Comparison of ENCODE assay signal across 1 cellular context in the genomic region with DNA sequence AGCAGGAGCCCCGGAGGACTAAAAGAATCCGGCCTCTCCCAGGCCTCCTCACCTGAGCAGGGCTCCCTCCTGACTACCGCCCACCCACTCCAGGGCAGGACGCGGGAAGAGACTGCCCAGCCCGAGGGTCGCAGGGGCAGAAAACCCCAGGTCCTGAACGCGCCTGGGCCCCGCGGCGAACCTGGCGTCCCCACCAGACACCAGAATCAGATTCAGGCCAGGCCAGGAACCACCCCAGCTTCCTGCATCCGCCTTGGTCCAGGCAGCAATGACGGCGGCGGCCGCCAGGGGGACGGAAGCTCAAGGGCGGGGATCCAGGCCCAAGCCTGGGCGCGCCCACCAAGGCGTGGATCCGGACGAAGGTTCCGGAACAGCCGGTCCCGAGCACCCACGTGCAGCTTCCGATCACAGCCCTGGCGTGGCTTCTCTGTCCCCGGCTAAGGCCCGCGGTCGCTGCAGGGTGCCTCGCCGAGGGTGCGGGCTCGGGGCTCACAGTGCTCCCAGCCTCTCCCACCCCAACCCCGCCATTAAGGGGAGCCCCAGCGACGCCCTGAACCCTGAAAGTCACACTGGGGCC.
TF ChIP-seq lines count a peak whose summit lies in the region.

No MANE protein-coding gene starts in this region.

TF ChIP-seq in GM23338, 12 proteins besides CTCF, POLR2A, EP300 and RAD21 (continued from another document):
- TF ChIP-seq, protein P1, sequence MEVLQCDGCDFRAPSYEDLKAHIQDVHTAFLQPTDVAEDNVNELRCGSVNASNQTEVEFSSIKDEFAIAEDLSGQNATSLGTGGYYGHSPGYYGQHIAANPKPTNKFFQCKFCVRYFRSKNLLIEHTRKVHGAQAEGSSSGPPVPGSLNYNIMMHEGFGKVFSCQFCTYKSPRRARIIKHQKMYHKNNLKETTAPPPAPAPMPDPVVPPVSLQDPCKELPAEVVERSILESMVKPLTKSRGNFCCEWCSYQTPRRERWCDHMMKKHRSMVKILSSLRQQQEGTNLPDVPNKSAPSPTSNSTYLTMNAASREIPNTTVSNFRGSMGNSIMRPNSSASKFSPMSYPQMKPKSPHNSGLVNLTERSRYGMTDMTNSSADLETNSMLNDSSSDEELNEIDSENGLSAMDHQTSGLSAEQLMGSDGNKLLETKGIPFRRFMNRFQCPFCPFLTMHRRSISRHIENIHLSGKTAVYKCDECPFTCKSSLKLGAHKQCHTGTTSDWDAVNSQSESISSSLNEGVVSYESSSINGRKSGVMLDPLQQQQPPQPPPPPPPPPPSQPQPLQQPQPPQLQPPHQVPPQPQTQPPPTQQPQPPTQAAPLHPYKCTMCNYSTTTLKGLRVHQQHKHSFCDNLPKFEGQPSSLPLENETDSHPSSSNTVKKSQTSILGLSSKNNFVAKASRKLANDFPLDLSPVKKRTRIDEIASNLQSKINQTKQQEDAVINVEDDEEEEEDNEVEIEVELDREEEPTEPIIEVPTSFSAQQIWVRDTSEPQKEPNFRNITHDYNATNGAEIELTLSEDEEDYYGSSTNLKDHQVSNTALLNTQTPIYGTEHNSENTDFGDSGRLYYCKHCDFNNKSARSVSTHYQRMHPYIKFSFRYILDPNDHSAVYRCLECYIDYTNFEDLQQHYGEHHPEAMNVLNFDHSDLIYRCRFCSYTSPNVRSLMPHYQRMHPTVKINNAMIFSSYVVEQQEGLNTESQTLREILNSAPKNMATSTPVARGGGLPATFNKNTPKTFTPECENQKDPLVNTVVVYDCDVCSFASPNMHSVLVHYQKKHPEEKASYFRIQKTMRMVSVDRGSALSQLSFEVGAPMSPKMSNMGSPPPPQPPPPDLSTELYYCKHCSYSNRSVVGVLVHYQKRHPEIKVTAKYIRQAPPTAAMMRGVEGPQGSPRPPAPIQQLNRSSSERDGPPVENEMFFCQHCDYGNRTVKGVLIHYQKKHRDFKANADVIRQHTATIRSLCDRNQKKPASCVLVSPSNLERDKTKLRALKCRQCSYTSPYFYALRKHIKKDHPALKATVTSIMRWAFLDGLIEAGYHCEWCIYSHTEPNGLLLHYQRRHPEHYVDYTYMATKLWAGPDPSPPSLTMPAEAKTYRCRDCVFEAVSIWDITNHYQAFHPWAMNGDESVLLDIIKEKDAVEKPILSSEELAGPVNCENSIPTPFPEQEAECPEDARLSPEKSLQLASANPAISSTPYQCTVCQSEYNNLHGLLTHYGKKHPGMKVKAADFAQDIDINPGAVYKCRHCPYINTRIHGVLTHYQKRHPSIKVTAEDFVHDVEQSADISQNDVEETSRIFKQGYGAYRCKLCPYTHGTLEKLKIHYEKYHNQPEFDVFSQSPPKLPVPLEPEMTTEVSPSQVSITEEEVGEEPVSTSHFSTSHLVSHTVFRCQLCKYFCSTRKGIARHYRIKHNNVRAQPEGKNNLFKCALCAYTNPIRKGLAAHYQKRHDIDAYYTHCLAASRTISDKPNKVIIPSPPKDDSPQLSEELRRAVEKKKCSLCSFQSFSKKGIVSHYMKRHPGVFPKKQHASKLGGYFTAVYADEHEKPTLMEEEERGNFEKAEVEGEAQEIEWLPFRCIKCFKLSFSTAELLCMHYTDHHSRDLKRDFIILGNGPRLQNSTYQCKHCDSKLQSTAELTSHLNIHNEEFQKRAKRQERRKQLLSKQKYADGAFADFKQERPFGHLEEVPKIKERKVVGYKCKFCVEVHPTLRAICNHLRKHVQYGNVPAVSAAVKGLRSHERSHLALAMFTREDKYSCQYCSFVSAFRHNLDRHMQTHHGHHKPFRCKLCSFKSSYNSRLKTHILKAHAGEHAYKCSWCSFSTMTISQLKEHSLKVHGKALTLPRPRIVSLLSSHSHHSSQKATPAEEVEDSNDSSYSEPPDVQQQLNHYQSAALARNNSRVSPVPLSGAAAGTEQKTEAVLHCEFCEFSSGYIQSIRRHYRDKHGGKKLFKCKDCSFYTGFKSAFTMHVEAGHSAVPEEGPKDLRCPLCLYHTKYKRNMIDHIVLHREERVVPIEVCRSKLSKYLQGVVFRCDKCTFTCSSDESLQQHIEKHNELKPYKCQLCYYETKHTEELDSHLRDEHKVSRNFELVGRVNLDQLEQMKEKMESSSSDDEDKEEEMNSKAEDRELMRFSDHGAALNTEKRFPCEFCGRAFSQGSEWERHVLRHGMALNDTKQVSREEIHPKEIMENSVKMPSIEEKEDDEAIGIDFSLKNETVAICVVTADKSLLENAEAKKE (CRISPR knock-in tag; IDR thresholded peaks at IDR 0.05): no peak
- TF ChIP-seq ZNF331 (CRISPR knock-in tag; IDR thresholded peaks at IDR 0.05; ENCODE audit: low read depth): no peak
- no peak for TF ChIP-seq NANOG (IDR thresholded peaks at IDR 0.05; ENCODE audit: borderline replicate concordance)
- no peak for TF ChIP-seq ZNF114 (CRISPR knock-in tag; IDR thresholded peaks at IDR 0.05)
- TF ChIP-seq POLR2AphosphoS5 (IDR thresholded peaks at IDR 0.05; ENCODE audit: low read depth): peak; percentile 53; the same call in 1 of the 2 replicates
